Comparison of ENCODE assay signal across 1 cellular context in genomic region chr1:147509786-147510360, GRCh38.
TF ChIP-seq lines count a peak whose summit lies in the region.

No MANE protein-coding gene starts in this region.

TF ChIP-seq in HepG2, 621 proteins besides CTCF, POLR2A, EP300 and RAD21:
- TF ChIP-seq ZMAT5 (CRISPR knock-in tag; IDR thresholded peaks at IDR 0.05; ENCODE audit: borderline replicate concordance, low read depth) = no peak
- no peak for TF ChIP-seq ZNF572 (CRISPR knock-in tag; IDR thresholded peaks at IDR 0.05)
TF ChIP-seq in HepG2: peak in this region for 0.
